12 cellular contexts compared by ENCODE assay signal in the genomic region with DNA sequence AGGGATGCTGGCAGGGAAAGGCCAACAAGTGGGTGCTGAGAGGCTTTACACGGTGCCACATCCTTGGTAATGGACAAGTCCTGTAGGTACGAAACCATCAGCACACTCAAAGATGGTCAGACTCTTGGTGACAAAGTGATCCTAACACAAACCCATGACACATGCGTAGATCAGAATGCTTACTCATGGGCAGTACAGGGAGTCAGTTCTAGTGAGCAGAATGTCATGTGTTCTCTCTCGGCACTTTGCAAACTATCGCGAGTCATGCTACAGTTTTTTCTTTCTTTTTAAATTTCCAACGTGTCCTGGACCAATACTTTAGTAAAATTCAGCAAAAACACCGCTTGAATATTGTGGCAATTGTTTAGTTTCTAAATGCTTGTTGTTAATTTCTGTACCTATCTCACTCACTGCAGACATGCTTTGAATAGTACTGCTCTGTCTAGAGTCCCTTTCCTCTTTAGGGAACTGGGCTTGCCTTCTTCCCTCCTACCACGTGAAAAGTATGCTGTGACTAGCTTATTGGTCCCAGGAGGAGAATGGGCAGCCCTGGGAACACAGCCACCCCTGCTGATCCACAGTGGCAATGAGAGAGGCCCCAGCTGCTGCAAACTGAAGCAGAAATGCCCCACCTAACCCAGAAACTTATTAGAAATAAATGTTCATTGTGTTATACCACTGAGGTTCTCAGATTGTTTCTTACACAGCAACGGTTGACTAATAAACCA.
A peak's percentile ranks its signal among the peaks of the same experiment; 100 is the strongest.
DNase-seq lines count a peak whose midpoint lies in the region; ATAC-seq, FAIRE-seq and TF ChIP-seq lines count a peak whose summit lies in the region.
"Had no signal": no experiment of that assay in that cellular context is flagged by ENCODE, and none has a peak within 500 bp of the region (broad histone marks: within the 10 kb centered on the region; RNA-seq: fewer than 3 reads in every experiment).

No MANE protein-coding gene starts in this region.

- H3K4me3 Mint-ChIP-seq in GM23338 = no peak overlapping the region
- H3K4me3 Mint-ChIP-seq: activated B cell treated with CpG ODN at 0.5 μM for 24 hours had no signal

- H3K9me3 ChIP-seq in adipocyte (ENCODE audit: control insufficient read depth, low read length) (no peaks in the 10 kb centered on the region), psoas muscle (no peaks in the 10 kb centered on the region), neuronal stem cell (replicated peaks in 1 of 2; ENCODE audit: control insufficient read depth in 2 of 2, insufficient read depth in 1 of 2, low read depth in 1 of 2, low read length in 2 of 2) (no peaks in the 10 kb centered on the region)

- H2BK120ac ChIP-seq in neuronal stem cell (ENCODE audit: low read depth, low read length) = no peak overlapping the region

- no peak for TF ChIP-seq CTCF in GM23338 (conservative IDR thresholded peaks at IDR 0.05; ENCODE audit: low read depth in 2 of 2)
- no peak for TF ChIP-seq CTCF in psoas muscle (IDR thresholded peaks at IDR 0.05)

- no peak overlapping the region for H3K4me2 ChIP-seq in GM23338
- no peak overlapping the region for H3K4me2 ChIP-seq in neuronal stem cell (ENCODE audit: insufficient read depth, low read length, poor library complexity, severe bottlenecking)

- H3K4me3 ChIP-seq in GM23338 (no peak overlapping the region), adipocyte (ENCODE audit: low read length) (no peak overlapping the region), psoas muscle (no peak overlapping the region), neuronal stem cell (ENCODE audit: low read length in 2 of 2) (no peak overlapping the region)

- H3K27me3 ChIP-seq in GM23338 (ENCODE audit: insufficient read depth) (no peaks in the 10 kb centered on the region), adipocyte (replicated peaks; ENCODE audit: control insufficient read depth, insufficient read depth, low read length) (no peaks in the 10 kb centered on the region), psoas muscle (ENCODE audit: insufficient read depth in 3 of 3, low read length in 2 of 3) (no peaks in the 10 kb centered on the region), neuronal stem cell (ENCODE audit: control insufficient read depth in 3 of 3, insufficient read depth in 3 of 3, low read depth in 1 of 3, low read length in 3 of 3) (no peaks in the 10 kb centered on the region)

- no peaks in the 10 kb centered on the region for H3K9me3 Mint-ChIP-seq in GM23338
- H3K9me3 Mint-ChIP-seq: activated B cell treated with CpG ODN at 0.5 μM for 24 hours had no signal

- H4K91ac ChIP-seq in neuronal stem cell (ENCODE audit: low read depth, low read length, poor library complexity) = no peak overlapping the region

- H2AK5ac ChIP-seq in neuronal stem cell (ENCODE audit: low read depth, low read length) = no peak overlapping the region

- no peaks in the 10 kb centered on the region for H3K27me3 Mint-ChIP-seq in GM23338 (ENCODE audit: insufficient read depth, low read depth, poor library complexity)
- H3K27me3 Mint-ChIP-seq: activated B cell treated with CpG ODN at 0.5 μM for 24 hours had no signal

- no peak overlapping the region for H3K23ac ChIP-seq in neuronal stem cell (ENCODE audit: low read depth, low read length, poor library complexity)

- peak; percentile 3 for DNase-seq in GM23338 (ENCODE audit: low spot score)
- peak; percentile 41 for DNase-seq in adipocyte (ENCODE audit: low read depth)
- peak; percentile 19 to 28 for DNase-seq in frontal cortex (ENCODE audit: low spot score in 2 of 2)
- DNase-seq in psoas muscle = no peak
- no peak for DNase-seq in activated T-cell treated with anti-CD3 and anti-CD28 coated beads, Interleukin-2, amount 50 U/mL, for 48 hours
- DNase-seq in neuronal stem cell (ENCODE audit: low spot score) = no peak
- DNase-seq: activated B cell treated with CpG ODN at 0.5 μM for 24 hours, NCI-H510A treated with DMSO at 0.1 percent for 48 hours had no signal

- peaks cover 27% of the 10 kb centered on the region for H3K79me2 ChIP-seq in GM23338 (replicated peaks; ENCODE audit: insufficient read depth)

- peak; percentile 76 for ATAC-seq in GM23338
- ATAC-seq in psoas muscle = peak; percentile 74 to 83 (median 77)
- no peak for ATAC-seq in HG03108 (IDR thresholded peaks at IDR 0.05; ENCODE audit: unreplicated experiment)
- ATAC-seq in HG03342 (IDR thresholded peaks at IDR 0.05; ENCODE audit: unreplicated experiment) = no peak

- H3K79me1 ChIP-seq in neuronal stem cell (ENCODE audit: low read depth, low read length) = no peaks in the 10 kb centered on the region

- WGBS in psoas muscle, 3 donors = 70 to 77% (median 75%) methylated on average over 10 of the region's 10 CpGs
- no CpG with 5 or more reads among the region's 10 CpGs for WGBS in neuronal stem cell (ENCODE audit: extremely low coverage in 2 of 2, insufficient read length in 2 of 2, insufficient replicate concordance in 1 of 2), 2 donors

- no peak overlapping the region for H3K14ac ChIP-seq in neuronal stem cell (ENCODE audit: low read length)

- H2BK12ac ChIP-seq in neuronal stem cell (ENCODE audit: low read length) = no peak overlapping the region

- H3F3A ChIP-seq in GM23338 (replicated peaks; ENCODE audit: low read depth) = no peaks in the 10 kb centered on the region

- H3K4me1 ChIP-seq in GM23338 (ENCODE audit: insufficient read depth) (no peaks in the 10 kb centered on the region; the same call in 1 of the 2 replicates), adipocyte (ENCODE audit: control insufficient read depth, insufficient read depth, low read length) (peaks cover 9% of the 10 kb centered on the region), psoas muscle (peaks cover 20% of the 10 kb centered on the region), neuronal stem cell (ENCODE audit: control insufficient read depth in 2 of 2, insufficient read depth in 1 of 2, low read depth in 1 of 2, low read length in 2 of 2) (peaks cover 0 to 7% of the 10 kb centered on the region in 2 donors)

- H3K36me3 ChIP-seq in GM23338 (ENCODE audit: insufficient read depth) = no peaks in the 10 kb centered on the region
- peaks cover 6% of the 10 kb centered on the region for H3K36me3 ChIP-seq in adipocyte (ENCODE audit: control insufficient read depth, insufficient read depth, low read length, severe bottlenecking)
- H3K36me3 ChIP-seq in psoas muscle (ENCODE audit: insufficient read depth in 1 of 2, low read depth in 1 of 2) = no peaks in the 10 kb centered on the region
- H3K36me3 ChIP-seq in neuronal stem cell (replicated peaks in 1 of 2; ENCODE audit: control insufficient read depth in 2 of 2, insufficient read depth in 2 of 2, low read length in 2 of 2) = peaks cover 7 to 17% of the 10 kb centered on the region in 2 donors

- no peaks in the 10 kb centered on the region for H3K9me2 ChIP-seq in GM23338 (ENCODE audit: insufficient read depth)

- no peak overlapping the region for H3K18ac ChIP-seq in neuronal stem cell (ENCODE audit: low read length)

- H3K27ac Mint-ChIP-seq in GM23338 = peak overlapping the region; percentile 34; the same call in 1 of the 2 replicates
- H3K27ac Mint-ChIP-seq: activated B cell treated with CpG ODN at 0.5 μM for 24 hours had no signal

- FAIRE-seq in frontal cortex (lab: Jason Lieb, UNC) = no peak
- FAIRE-seq: colon had no signal

- no peaks in the 10 kb centered on the region; the same call in 2 of the 3 replicates for H3K36me3 Mint-ChIP-seq in GM23338 (ENCODE audit: low read depth)

- H2BK15ac ChIP-seq in neuronal stem cell (ENCODE audit: low read length) = no peak overlapping the region

- H3K9ac ChIP-seq in adipocyte (ENCODE audit: low read length) = no peak overlapping the region
- H3K9ac ChIP-seq in neuronal stem cell (ENCODE audit: low read depth, low read length, poor library complexity) = no peak overlapping the region

- peaks cover 20% of the 10 kb centered on the region for H3K4me1 Mint-ChIP-seq in GM23338

- intact Hi-C loops in psoas muscle (cut with DNase I) = no loop called here

- H4K20me1 ChIP-seq in GM23338 (replicated peaks; ENCODE audit: insufficient read depth) = peaks cover 11% of the 10 kb centered on the region

- H3K4ac ChIP-seq in neuronal stem cell (ENCODE audit: low read length) = no peak overlapping the region

- H3K27ac ChIP-seq in GM23338 (ENCODE audit: low read depth) (no peak overlapping the region), psoas muscle (peak overlapping the region; percentile 72), neuronal stem cell (replicated peaks; ENCODE audit: low read length) (no peak overlapping the region)
- H3K27ac ChIP-seq: HL-60 had no signal

- H2BK5ac ChIP-seq in neuronal stem cell (ENCODE audit: low read length) = no peak overlapping the region

- H2AFZ ChIP-seq in GM23338 (no peak overlapping the region), neuronal stem cell (ENCODE audit: low read length) (no peak overlapping the region)

- H4K8ac ChIP-seq in neuronal stem cell (ENCODE audit: low read depth, low read length) = no peak overlapping the region

TF ChIP-seq in GM23338, 12 proteins besides CTCF, POLR2A, EP300 and RAD21:
- no peak for TF ChIP-seq EZH2phosphoT487 (IDR thresholded peaks at IDR 0.05; ENCODE audit: unreplicated experiment)

Comparison
In these comparisons a context has a peak if more than half of its experiments do, and no peak if none do; other contexts are left out.
1. ATAC-seq: peak in GM23338 (single experiment) and psoas muscle (4 of 4); none in HG03108 (single experiment) and HG03342 (single experiment).
2. DNase-seq: peak in GM23338 (single experiment), adipocyte (single experiment) and frontal cortex (2 of 2); none in psoas muscle (0 of 2), activated T-cell treated with anti-CD3 and anti-CD28 coated beads, Interleukin-2, amount 50 U/mL, for 48 hours (0 of 2) and neuronal stem cell (single experiment).